ENCODE assay signal across 37 cellular contexts in genomic region chr7:137506031-137506430, GRCh38.
"Had no signal": no experiment of that assay in that cellular context is flagged by ENCODE, and none has a peak within 500 bp of the region (broad histone marks: within the 10 kb centered on the region; RNA-seq: fewer than 3 reads in every experiment).

No MANE protein-coding gene starts in this region.

- H3K4me1 Mint-ChIP-seq: activated naive CD4-positive, alpha-beta T cell treated with anti-CD3 and anti-CD28 coated beads, Interleukin-2, amount 10 ng/mL, durations not matched to agents 7 days and 5 days; activated naive CD4-positive, alpha-beta T cell treated with anti-CD3 and anti-CD28 coated beads, Interleukin-2, amount 50 U/mL, for 24 hours; activated naive CD8-positive, alpha-beta T cell treated with anti-CD3 and anti-CD28 coated beads for 36 hours; activated naive CD8-positive, alpha-beta T cell treated with anti-CD3 and anti-CD28 coated beads, Interleukin-2, amount 10 ng/mL, durations not matched to agents 7 days and 5 days; activated naive CD8-positive, alpha-beta T cell treated with anti-CD3 and anti-CD28 coated beads, Interleukin-2, amount 50 U/mL, for 24 hours; activated T-helper 17 cell treated with anti-CD3 and anti-CD28 coated beads, Interleukin-2, amount 50 U/mL, for 72 hours; central memory CD8-positive, alpha-beta T cell had no signal

- H3K9me3 Mint-ChIP-seq: activated naive CD4-positive, alpha-beta T cell treated with anti-CD3 and anti-CD28 coated beads for 36 hours; activated naive CD4-positive, alpha-beta T cell treated with anti-CD3 and anti-CD28 coated beads, Interleukin-2, amount 10 ng/mL, durations not matched to agents 7 days and 5 days; activated naive CD8-positive, alpha-beta T cell treated with anti-CD3 and anti-CD28 coated beads for 36 hours; activated T-cell treated with anti-CD3 and anti-CD28 coated beads, Interleukin-2, amount 50 U/mL, for 24 hours; activated T-helper 1 cell treated with anti-CD3 and anti-CD28 coated beads, Interleukin-12 subunit alpha, Interleukin-12 subunit beta, Interleukin-2, Interleukin-4 antibody, amounts not matched to agents 30 ng/mL and 10 ng/mL and 1 ng/mL, durations not matched to agents 14 hours and 24 hours and 36 hours; activated T-helper 2 cell treated with anti-CD3 and anti-CD28 coated beads, Interferon-gamma antibody, Interleukin-2, Interleukin-4, amounts not matched to agents 10 μg/mL and 5 μg/mL and 100 μg/mL, durations not matched to agents 14 hours and 24 hours and 36 hours had no signal

- H3K27me3 Mint-ChIP-seq: activated naive CD4-positive, alpha-beta T cell treated with anti-CD3 and anti-CD28 coated beads, Interleukin-2, amount 10 ng/mL, durations not matched to agents 7 days and 5 days; activated naive CD8-positive, alpha-beta T cell treated with anti-CD3 and anti-CD28 coated beads for 36 hours; activated naive CD8-positive, alpha-beta T cell treated with anti-CD3 and anti-CD28 coated beads, Interleukin-2, amount 10 ng/mL, durations not matched to agents 7 days and 5 days; activated naive CD8-positive, alpha-beta T cell treated with anti-CD3 and anti-CD28 coated beads, Interleukin-2, amount 50 U/mL, for 24 hours; activated T-cell treated with anti-CD3 and anti-CD28 coated beads, Interleukin-2, amount 50 U/mL, for 24 hours; brain; central memory CD8-positive, alpha-beta T cell had no signal

- H3K27ac ChIP-seq: adrenal gland, ascending aorta, body of pancreas, brain microvascular endothelial cell, breast epithelium, cardiac muscle cell had no signal

- H3K36me3 ChIP-seq: adrenal gland, ascending aorta, brain microvascular endothelial cell, breast epithelium, cardiac muscle cell had no signal

- DNase-seq: activated effector memory CD4-positive, alpha-beta T cell treated with anti-CD3 and anti-CD28 coated beads, Interleukin-2, amount 50 U/mL, for 16 hours; activated effector memory CD4-positive, alpha-beta T cell treated with Interleukin-2 at 50 U/mL for 16 hours; activated gamma-delta T cell; activated gamma-delta T cell treated with Interleukin-2 at 50 U/mL for 16 hours; activated naive CD4-positive, alpha-beta T cell; activated naive CD4-positive, alpha-beta T cell treated with anti-CD3 and anti-CD28 coated beads for 36 hours; activated naive CD4-positive, alpha-beta T cell treated with anti-CD3 and anti-CD28 coated beads, Interleukin-2, amount 10 ng/mL, durations not matched to agents 7 days and 5 days; activated naive CD4-positive, alpha-beta T cell treated with anti-CD3 and anti-CD28 coated beads, Interleukin-2, amount 50 U/mL, for 16 hours; activated naive CD4-positive, alpha-beta T cell treated with Interleukin-2 at 50 U/mL for 16 hours; activated naive CD8-positive, alpha-beta T cell treated with anti-CD3 and anti-CD28 coated beads for 36 hours; activated naive CD8-positive, alpha-beta T cell treated with anti-CD3 and anti-CD28 coated beads, Interleukin-2, amount 10 ng/mL, durations not matched to agents 7 days and 5 days; activated naive CD8-positive, alpha-beta T cell treated with anti-CD3 and anti-CD28 coated beads, Interleukin-2, amount 50 U/mL, for 24 hours; activated T-cell treated with anti-CD3 and anti-CD28 coated beads, Interleukin-2, amount 50 U/mL, for 24 hours; activated T-cell treated with anti-CD3 and anti-CD28 coated beads, Interleukin-2, amount 50 U/mL, for 4 hours; activated T-cell treated with anti-CD3 and anti-CD28 coated beads, Interleukin-2, amount 50 U/mL, for 48 hours; activated T-cell treated with anti-CD3 and anti-CD28 coated beads, Interleukin-2, amount 50 U/mL, for 72 hours; adrenal gland; amniotic stem cell; amygdala; anterior cingulate cortex; aorta; body of pancreas; brain microvascular endothelial cell; caudate nucleus; central memory CD4-positive, alpha-beta T cell; cerebellar nuclear complex had no signal

- H3K4me1 ChIP-seq: adrenal gland, ascending aorta, body of pancreas, breast epithelium had no signal

- H3K9me3 ChIP-seq: adrenal gland, ascending aorta, body of pancreas, breast epithelium had no signal

- H3K4me3 Mint-ChIP-seq: activated naive CD4-positive, alpha-beta T cell treated with anti-CD3 and anti-CD28 coated beads for 36 hours; activated naive CD4-positive, alpha-beta T cell treated with anti-CD3 and anti-CD28 coated beads, Interleukin-2, amount 10 ng/mL, durations not matched to agents 7 days and 5 days; activated naive CD4-positive, alpha-beta T cell treated with anti-CD3 and anti-CD28 coated beads, Interleukin-2, amount 50 U/mL, for 24 hours; activated naive CD8-positive, alpha-beta T cell; activated naive CD8-positive, alpha-beta T cell treated with anti-CD3 and anti-CD28 coated beads for 36 hours; activated naive CD8-positive, alpha-beta T cell treated with anti-CD3 and anti-CD28 coated beads, Interleukin-2, amount 10 ng/mL, durations not matched to agents 7 days and 5 days; activated naive CD8-positive, alpha-beta T cell treated with anti-CD3 and anti-CD28 coated beads, Interleukin-2, amount 50 U/mL, for 24 hours; activated T-cell treated with anti-CD3 and anti-CD28 coated beads, Interleukin-2, amount 50 U/mL, for 24 hours; activated T-cell treated with anti-CD3 and anti-CD28 coated beads, Interleukin-2, amount 50 U/mL, for 4 hours; activated T-cell treated with anti-CD3 and anti-CD28 coated beads, Interleukin-2, amount 50 U/mL, for 72 hours; activated T-helper 1 cell treated with anti-CD3 and anti-CD28 coated beads, Interleukin-12 subunit alpha, Interleukin-12 subunit beta, Interleukin-2, Interleukin-4 antibody, amounts not matched to agents 30 ng/mL and 10 ng/mL and 1 ng/mL, durations not matched to agents 14 hours and 24 hours and 36 hours; activated T-helper 17 cell treated with anti-CD3 and anti-CD28 coated beads, Interleukin-2, amount 50 U/mL, for 72 hours; brain; central memory CD8-positive, alpha-beta T cell had no signal

- H3K27ac Mint-ChIP-seq: activated naive CD4-positive, alpha-beta T cell treated with anti-CD3 and anti-CD28 coated beads for 36 hours; activated naive CD4-positive, alpha-beta T cell treated with anti-CD3 and anti-CD28 coated beads, Interleukin-2, amount 10 ng/mL, durations not matched to agents 7 days and 5 days; activated naive CD4-positive, alpha-beta T cell treated with anti-CD3 and anti-CD28 coated beads, Interleukin-2, amount 50 U/mL, for 24 hours; activated naive CD4-positive, alpha-beta T cell treated with anti-CD3 and anti-CD28 coated beads, Interleukin-2, amount 50 U/mL, for 72 hours; activated naive CD8-positive, alpha-beta T cell; activated naive CD8-positive, alpha-beta T cell treated with anti-CD3 and anti-CD28 coated beads for 36 hours; activated naive CD8-positive, alpha-beta T cell treated with anti-CD3 and anti-CD28 coated beads, Interleukin-2, amount 10 ng/mL, durations not matched to agents 7 days and 5 days; activated naive CD8-positive, alpha-beta T cell treated with anti-CD3 and anti-CD28 coated beads, Interleukin-2, amount 50 U/mL, for 24 hours; activated T-cell treated with anti-CD3 and anti-CD28 coated beads, Interleukin-2, amount 50 U/mL, for 24 hours; activated T-cell treated with anti-CD3 and anti-CD28 coated beads, Interleukin-2, amount 50 U/mL, for 72 hours; activated T-helper 1 cell treated with anti-CD3 and anti-CD28 coated beads, Interleukin-12 subunit alpha, Interleukin-12 subunit beta, Interleukin-2, Interleukin-4 antibody, amounts not matched to agents 30 ng/mL and 10 ng/mL and 1 ng/mL, durations not matched to agents 14 hours and 24 hours and 36 hours; activated T-helper 17 cell treated with anti-CD3 and anti-CD28 coated beads, Interleukin-2, amount 50 U/mL, for 72 hours; activated T-helper 2 cell treated with anti-CD3 and anti-CD28 coated beads, Interferon-gamma antibody, Interleukin-2, Interleukin-4, amounts not matched to agents 10 μg/mL and 5 μg/mL and 100 μg/mL, durations not matched to agents 14 hours and 24 hours and 36 hours; brain had no signal

- H3K4me3 ChIP-seq: adrenal gland, ascending aorta, body of pancreas, breast epithelium, cardiac muscle cell had no signal

- ATAC-seq: activated naive CD4-positive, alpha-beta T cell treated with anti-CD3 and anti-CD28 coated beads, Interleukin-2, amount 50 U/mL, for 72 hours; activated naive CD8-positive, alpha-beta T cell treated with anti-CD3 and anti-CD28 coated beads, Interleukin-2, amount 50 U/mL, for 24 hours; activated T-cell treated with anti-CD3 and anti-CD28 coated beads, Interleukin-2, amount 50 U/mL, for 4 hours; activated T-cell treated with anti-CD3 and anti-CD28 coated beads, Interleukin-2, amount 50 U/mL, for 72 hours; activated T-helper 17 cell treated with anti-CD3 and anti-CD28 coated beads, Interleukin-2, amount 50 U/mL, for 72 hours; body of pancreas had no signal

- H3K36me3 Mint-ChIP-seq: activated naive CD4-positive, alpha-beta T cell treated with anti-CD3 and anti-CD28 coated beads, Interleukin-2, amount 10 ng/mL, durations not matched to agents 7 days and 5 days; activated naive CD4-positive, alpha-beta T cell treated with anti-CD3 and anti-CD28 coated beads, Interleukin-2, amount 50 U/mL, for 24 hours; activated naive CD4-positive, alpha-beta T cell treated with anti-CD3 and anti-CD28 coated beads, Interleukin-2, amount 50 U/mL, for 72 hours; activated naive CD8-positive, alpha-beta T cell; activated naive CD8-positive, alpha-beta T cell treated with anti-CD3 and anti-CD28 coated beads for 36 hours; activated naive CD8-positive, alpha-beta T cell treated with anti-CD3 and anti-CD28 coated beads, Interleukin-2, amount 10 ng/mL, durations not matched to agents 7 days and 5 days had no signal

- H3K27me3 ChIP-seq: adrenal gland, ascending aorta, body of pancreas, brain microvascular endothelial cell, breast epithelium, cardiac muscle cell had no signal
